In the genomic region with DNA sequence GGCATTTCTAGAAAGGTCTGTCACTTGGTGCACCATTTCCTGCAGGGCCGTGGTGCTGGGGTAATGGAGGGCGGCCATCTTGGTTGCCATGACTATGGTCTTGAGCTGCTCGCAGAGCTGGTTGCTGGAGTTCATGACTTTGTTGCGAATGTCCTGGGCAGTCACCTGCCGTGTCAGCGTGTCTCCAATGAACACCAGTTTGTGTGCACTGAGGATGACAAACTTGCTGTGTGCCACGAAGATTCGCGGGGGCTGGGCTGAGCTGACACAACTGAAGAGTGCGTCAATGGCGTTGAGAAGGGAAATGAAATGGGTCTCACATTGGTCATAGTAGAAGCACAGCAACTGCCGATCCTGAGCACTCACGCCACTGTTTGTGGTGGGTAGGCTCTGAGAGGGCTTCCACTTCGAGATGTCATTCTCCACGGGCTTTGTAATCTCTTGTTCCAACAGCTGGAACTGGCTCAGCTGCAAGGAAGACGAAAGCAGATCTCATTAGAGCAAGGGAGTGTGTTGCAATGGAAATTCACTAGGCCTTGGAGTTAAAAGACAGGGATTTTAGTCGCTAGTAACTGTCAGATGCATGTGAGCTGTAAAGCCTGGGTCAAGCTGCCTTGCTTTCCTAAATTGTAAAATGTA, we compare ENCODE assay signal across 21 cellular contexts. TPM values are rescaled to one million over a fixed set of nuclear protein-coding genes. Genes with fewer than 3 reads are reported as not detected.
DNase-seq lines count a peak whose midpoint lies in the region; ATAC-seq, FAIRE-seq and TF ChIP-seq lines count a peak whose summit lies in the region.
"Had no signal": no experiment of that assay in that cellular context is flagged by ENCODE, and none has a peak within 500 bp of the region (broad histone marks: within the 10 kb centered on the region; RNA-seq: fewer than 3 reads in every experiment).

No MANE protein-coding gene starts in this region.

- H3K9me3 ChIP-seq in HepG2 (ENCODE audit: low read length) (no peaks in the 10 kb centered on the region), right lobe of liver (no peaks in the 10 kb centered on the region), endodermal cell (ENCODE audit: control insufficient read depth, low read length) (peaks cover 13% of the 10 kb centered on the region), neutrophil (no peaks in the 10 kb centered on the region), vagina (no peaks in the 10 kb centered on the region)
- H3K9me3 ChIP-seq: HAP-1, MG63 had no signal

- no peak overlapping the region for H2AFZ ChIP-seq in HepG2 (ENCODE audit: low read length)

- H3K27ac ChIP-seq in HepG2 (ENCODE audit: extremely low read length, insufficient read depth, low read length) = no peak overlapping the region
- H3K27ac ChIP-seq in right lobe of liver = no peak overlapping the region
- H3K27ac ChIP-seq in endodermal cell (ENCODE audit: low read depth, low read length) = no peak overlapping the region
- peak overlapping the region; percentile 19 for H3K27ac ChIP-seq in neutrophil
- peak overlapping the region; percentile 47 for H3K27ac ChIP-seq in vagina
- H3K27ac ChIP-seq: SK-N-MC had no signal

- H3K9me3 Mint-ChIP-seq in endodermal cell = peaks cover 10% of the 10 kb centered on the region

- H4K20me1 ChIP-seq in HepG2 (ENCODE audit: insufficient read depth, low read length) = peaks cover 63% of the 10 kb centered on the region

- intact Hi-C loops in HepG2 (cut with micrococcal nuclease; ENCODE audit: unreplicated experiment) (no loop called here), right lobe of liver (cut with DNase I) (no loop called here), vagina (cut with DNase I) (no loop called here)

- BruUV-seq in HepG2 (replicated peaks; lab: Mats Ljungman, UMichigan) = TSS peak; percentile 1

- H3K4me3 ChIP-seq in HepG2 (replicated peaks in 1 of 3; ENCODE audit: insufficient read depth in 1 of 3, low read depth in 2 of 3, low read length in 3 of 3) (no peak overlapping the region), right lobe of liver (no peak overlapping the region), endodermal cell (ENCODE audit: low read length) (no peak overlapping the region), neutrophil (ENCODE audit: low read depth in 1 of 2, low read length in 1 of 2) (no peak overlapping the region), vagina (no peak overlapping the region)
- H3K4me3 ChIP-seq: HAP-1, MG63, SK-N-MC had no signal

- H3K27me3 Mint-ChIP-seq in endodermal cell (ENCODE audit: insufficient read depth) = no peaks in the 10 kb centered on the region
- H3K27me3 Mint-ChIP-seq: CD8-positive, alpha-beta memory T cell had no signal

- ATAC-seq in HepG2 (no peak), right lobe of liver (no peak), GM21390 (IDR thresholded peaks at IDR 0.05; ENCODE audit: unreplicated experiment) (no peak), GM21423 (IDR thresholded peaks at IDR 0.05; ENCODE audit: unreplicated experiment) (no peak)

- TF ChIP-seq POLR2A in HepG2 (IDR thresholded peaks at IDR 0.05; ENCODE audit: insufficient read depth in 1 of 2, low read depth in 2 of 2, low read length in 2 of 2) (peak in 1 of 2 experiments; percentile 58; a peak in 1 of 4 replicates), right lobe of liver (IDR thresholded peaks at IDR 0.05) (no peak), vagina (IDR thresholded peaks at IDR 0.05) (no peak)

- FAIRE-seq in HepG2 (lab: Jason Lieb, UNC) = no peak
- FAIRE-seq: RCC 7860 had no signal

- H3K4me3 Mint-ChIP-seq in endodermal cell = no peak overlapping the region
- H3K4me3 Mint-ChIP-seq: CD8-positive, alpha-beta memory T cell had no signal

- H3K36me3 Mint-ChIP-seq in endodermal cell (ENCODE audit: low read depth) = peaks cover 51% of the 10 kb centered on the region

- WGBS in HepG2 (ENCODE audit: low lambda C conversion rate) = 96% methylated on average over 17 of the region's 17 CpGs
- WGBS in right lobe of liver (ENCODE audit: insufficient coverage, low coverage, low lambda C conversion rate, missing lambda C conversion rate) = 91% methylated on average over 12 of the region's 17 CpGs
- WGBS in endodermal cell (ENCODE audit: insufficient coverage in 1 of 2, insufficient read length in 1 of 2), 2 experiments = 98% methylated on average over 17 of the region's 17 CpGs

- H3K4me2 ChIP-seq in HepG2 (ENCODE audit: low read depth, low read length) = no peak overlapping the region

- no peak overlapping the region for H3K9ac ChIP-seq in HepG2 (ENCODE audit: insufficient read depth, low read depth, low read length)
- no peak overlapping the region for H3K9ac ChIP-seq in endodermal cell (ENCODE audit: extremely low read depth, low read length, poor library complexity, severe bottlenecking)

- POLR2A ChIA-PET in HepG2 (lab: Yijun Ruan, JAX) = interaction anchor here (0.9 to 5.3 kb wide), 2 partner anchors 17 to 47 kb away, joined by 3 to 41 read pairs; a partner anchor contains a TSS

- H3K4me1 Mint-ChIP-seq in endodermal cell = no peaks in the 10 kb centered on the region
- H3K4me1 Mint-ChIP-seq: CD8-positive, alpha-beta memory T cell had no signal

- CTCF ChIA-PET in HepG2 (lab: Yijun Ruan, JAX; ENCODE audit: low intra/inter-chr PET ratio, low total read pairs) = no interaction called here

- H3K79me2 ChIP-seq in HepG2 (ENCODE audit: insufficient read depth, low read length) = peaks cover 9% of the 10 kb centered on the region

- TF ChIP-seq EP300 in HepG2 (IDR thresholded peaks at IDR 0.05; ENCODE audit: low read depth in 2 of 2, low read length in 2 of 2) (no peak), HepG2 (CRISPR knock-in tag; IDR thresholded peaks at IDR 0.05; ENCODE audit: borderline replicate concordance) (no peak)

- no peak for DNase-seq in HepG2 (ENCODE audit: low spot score)
- no peak for DNase-seq in right lobe of liver
- DNase-seq in endodermal cell = peak; percentile 30
- DNase-seq in vagina (ENCODE audit: extremely low spot score in 2 of 2) = peak in 1 of 2 donors; percentile 83
- no peak for DNase-seq in Kasumi-1 (lab: John Stamatoyannopoulos, UW)
- DNase-seq: C1 segment of cervical spinal cord; CD8-positive, alpha-beta memory T cell; DMS53; IMR-90; Karpas-422; MG63; NCI-H1092; NCI-H146; NCI-H2029 treated with DMSO at 0.1 percent for 48 hours; SHP77 had no signal

- TF ChIP-seq CTCF in HepG2 (CRISPR knock-in tag; IDR thresholded peaks at IDR 0.05) (no peak), right lobe of liver (IDR thresholded peaks at IDR 0.05) (no peak), endodermal cell (conservative IDR thresholded peaks at IDR 0.05) (no peak), neutrophil (IDR thresholded peaks at IDR 0.05) (no peak), vagina (IDR thresholded peaks at IDR 0.05) (no peak)

- H3K27me3 ChIP-seq in HepG2 (ENCODE audit: control insufficient read depth in 1 of 2, insufficient read depth in 2 of 2, low read length in 2 of 2) (no peaks in the 10 kb centered on the region), right lobe of liver (no peaks in the 10 kb centered on the region), endodermal cell (ENCODE audit: control insufficient read depth, insufficient read depth, low read length, poor library complexity, severe bottlenecking) (no peaks in the 10 kb centered on the region), neutrophil (no peaks in the 10 kb centered on the region), vagina (no peaks in the 10 kb centered on the region)
- H3K27me3 ChIP-seq: MG63 had no signal

- H3K36me3 ChIP-seq in HepG2 (replicated peaks in 1 of 2; ENCODE audit: control insufficient read depth in 1 of 2, insufficient read depth in 2 of 2, low read length in 2 of 2) = peaks cover 39 to 63% of the 10 kb centered on the region in 2 experiments
- H3K36me3 ChIP-seq in right lobe of liver = peaks cover 0 to 33% (median 23%) of the 10 kb centered on the region in 4 donors
- peaks cover 71% of the 10 kb centered on the region for H3K36me3 ChIP-seq in endodermal cell (ENCODE audit: control insufficient read depth, insufficient read depth, low read length)
- H3K36me3 ChIP-seq in neutrophil = peaks cover 79% of the 10 kb centered on the region
- H3K36me3 ChIP-seq in vagina = peaks cover 0 to 24% of the 10 kb centered on the region in 2 donors

- no peak for TF ChIP-seq RAD21 in HepG2 (CRISPR knock-in tag; IDR thresholded peaks at IDR 0.05)

- H3K4me1 ChIP-seq in HepG2 (ENCODE audit: insufficient read depth, low read length) (peaks cover 38% of the 10 kb centered on the region), right lobe of liver (peaks cover 0 to 16% (median 0%) of the 10 kb centered on the region in 4 donors), endodermal cell (ENCODE audit: control insufficient read depth, insufficient read depth, low read length) (no peaks in the 10 kb centered on the region), neutrophil (ENCODE audit: control insufficient read depth in 1 of 2, insufficient read depth in 1 of 2, low read depth in 1 of 2, low read length in 1 of 2) (no peaks in the 10 kb centered on the region), vagina (no peaks in the 10 kb centered on the region)
- H3K4me1 ChIP-seq: HAP-1 had no signal

- in situ Hi-C loops in HepG2 (cut with HindIII; ENCODE audit: extremely low pct_ligation_motif_present, low pct_unique_long_range_greater_than_20kb) = no loop called here

- no peak overlapping the region for H3K27ac Mint-ChIP-seq in endodermal cell

RNA-seq across cellular contexts. Expression of a gene that starts 47.1 kb away (rescaled TPM):
- total RNA-seq in HepG2 (2016; rRNA removed; fragmentation: Illumina TruSeq; extraction: Trizol) = 27.1 and 31.4 TPM in 2 replicates
- 3.1 and 3.2 TPM in 2 replicates for total RNA-seq in HepG2 (2016; cell fraction: cytosol; rRNA removed; fragmentation: Illumina TruSeq; extraction: Trizol; ENCODE audit: low read depth)
- 25.2 and 29.8 TPM in 2 replicates for total RNA-seq in HepG2 (2016; cell fraction: insoluble cytoplasmic fraction; rRNA removed; fragmentation: Illumina TruSeq; extraction: Trizol)
- total RNA-seq in HepG2 (2016; cell fraction: membrane; rRNA removed; fragmentation: Illumina TruSeq; extraction: Trizol) = 11.6 and 12.3 TPM in 2 replicates
- 24.2 and 25.4 TPM in 2 replicates for total RNA-seq in HepG2 (2016; cell fraction: nucleus; rRNA removed; fragmentation: Illumina TruSeq; extraction: Trizol)
- 363 and 389 TPM in 2 replicates for polyA plus RNA-seq in HepG2 (2011; rRNA removed)
- 249 and 284 TPM in 2 replicates for polyA plus RNA-seq in HepG2 (2011; cell fraction: cytosol; rRNA removed)
- 241 and 254 TPM in 2 replicates for polyA plus RNA-seq in HepG2 (2011; cell fraction: nucleus; rRNA removed)
- polyA plus RNA-seq in HepG2 (2012) = 141 and 166 TPM in 2 replicates
- 1.5 and 2.0 TPM in 2 replicates for polyA plus RNA-seq in HepG2 (2016; cell fraction: cytosol; fragmentation: Illumina TruSeq; extraction: Trizol; ENCODE audit: low read depth)
- 26.5 and 29.0 TPM in 2 replicates for polyA plus RNA-seq in HepG2 (2016; cell fraction: insoluble cytoplasmic fraction; fragmentation: Illumina TruSeq; extraction: Trizol; ENCODE audit: low read depth)
- polyA plus RNA-seq in HepG2 (2016; cell fraction: membrane; fragmentation: Illumina TruSeq; extraction: Trizol; ENCODE audit: low read depth) = 4.0 and 4.8 TPM in 2 replicates
- polyA plus RNA-seq in HepG2 (2016; cell fraction: nucleus; fragmentation: Illumina TruSeq; extraction: Trizol; ENCODE audit: insufficient read depth, low read depth) = 28.0 and 29.7 TPM in 2 replicates
- 3.4 and 577 TPM in 2 replicates for polyA minus RNA-seq in HepG2 (2011; rRNA and poly(A)+ RNA removed; ENCODE audit: low replicate concordance)
- 263 and 295 TPM in 2 replicates for polyA minus RNA-seq in HepG2 (2011; cell fraction: cytosol; rRNA and poly(A)+ RNA removed)
- 268 and 334 TPM in 2 replicates for polyA minus RNA-seq in HepG2 (2011; cell fraction: nucleus; rRNA and poly(A)+ RNA removed)
- 10 to 100 TPM in 4 of 6 experiments, 1 to 10 TPM in 2; 5.1 to 59.8 (median 26.2) TPM for total RNA-seq in right lobe of liver
- 1 to 10 TPM; 1.7 to 7.4 TPM for total RNA-seq in endodermal cell
- 24.6 TPM for polyA plus RNA-seq in endodermal cell (2013, experiment 1 of 2)
- 26.5 TPM for polyA plus RNA-seq in endodermal cell (2013, experiment 2 of 2)
- 45.4 TPM for total RNA-seq in vagina

Comparison
In these comparisons a context has a peak if more than half of its experiments do, and no peak if none do; other contexts are left out.
1. H3K27ac ChIP-seq: peak in neutrophil (single experiment) and vagina (single experiment); none in HepG2 (single experiment), right lobe of liver (0 of 3) and endodermal cell (single experiment).